23 cellular contexts compared by ENCODE assay signal in the genomic region with DNA sequence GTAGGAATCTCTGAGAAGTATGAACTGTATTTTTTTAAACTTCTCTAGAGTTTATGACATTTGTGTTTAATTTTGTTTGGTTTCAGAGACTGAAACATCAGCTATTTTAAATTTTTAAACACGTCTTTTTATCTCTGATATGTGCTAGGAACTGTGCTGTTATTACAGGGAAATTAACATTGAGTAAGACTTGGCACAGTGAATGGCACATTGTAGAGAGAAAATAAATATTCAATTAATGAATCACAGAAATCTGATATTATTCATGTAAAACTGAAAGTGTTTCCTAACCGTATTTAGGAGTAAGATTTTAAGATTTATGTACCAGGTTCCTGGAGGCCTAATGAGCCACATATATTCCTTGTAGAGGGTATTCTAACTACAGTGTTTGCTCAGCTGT.
DNase-seq lines count a peak whose midpoint lies in the region; ATAC-seq, FAIRE-seq and TF ChIP-seq lines count a peak whose summit lies in the region.
"Had no signal": no experiment of that assay in that cellular context is flagged by ENCODE, and none has a peak within 500 bp of the region (broad histone marks: within the 10 kb centered on the region; RNA-seq: fewer than 3 reads in every experiment).

No MANE protein-coding gene starts in this region.

- H3K36me3 ChIP-seq in GM12878 (ENCODE audit: control insufficient read depth in 2 of 2, insufficient read depth in 2 of 2, low read length in 1 of 2) = no peaks in the 10 kb centered on the region
- H3K36me3 ChIP-seq in right lobe of liver = no peaks in the 10 kb centered on the region
- no peaks in the 10 kb centered on the region for H3K36me3 ChIP-seq in smooth muscle cell (ENCODE audit: low read depth)
- H3K36me3 ChIP-seq: adrenal gland had no signal

- intact Hi-C loops in GM12878 (cut with micrococcal nuclease; ENCODE audit: unreplicated experiment) = loop anchor here (10.0 kb wide), 1 partner anchor 160 kb away; no protein-coding TSS in a partner anchor
- intact Hi-C loops in right lobe of liver (cut with DNase I) = no loop called here

- H2AFZ ChIP-seq in GM12878 (ENCODE audit: control insufficient read depth, low read depth, low read length) (no peak overlapping the region), smooth muscle cell (ENCODE audit: low read depth) (peak overlapping the region; percentile 63)

- WGBS in GM12878 (ENCODE audit: insufficient coverage, insufficient replicate concordance, low lambda C conversion rate, missing lambda C conversion rate) = 55% methylated on average over 2 of the region's 2 CpGs
- WGBS in right lobe of liver (ENCODE audit: insufficient coverage, low coverage, low lambda C conversion rate, missing lambda C conversion rate) = 29% methylated on average over 2 of the region's 2 CpGs
- WGBS in smooth muscle cell (ENCODE audit: low lambda C conversion rate) = 58% methylated on average over 2 of the region's 2 CpGs

- RAD21 ChIA-PET in GM12878 (lab: Charles Lee; ENCODE audit: unreplicated experiment) = interaction anchor here (0.8 to 1.8 kb wide), 11 partner anchors 66 to 322 kb away, joined by 3 to 8 read pairs (median 3); no protein-coding TSS in a partner anchor

- in situ Hi-C loops in GM12878 (cut with MboI) = no loop called here

- H3K4me3 Mint-ChIP-seq in activated T-cell treated with anti-CD3 and anti-CD28 coated beads, Interleukin-2, amount 50 U/mL, for 4 hours = no peak overlapping the region
- H3K4me3 Mint-ChIP-seq: activated CD4-positive, alpha-beta memory T cell treated with anti-CD3 and anti-CD28 coated beads, Interleukin-2, amount 10 ng/mL, durations not matched to agents 7 days and 5 days; activated T-helper 1 cell treated with anti-CD3 and anti-CD28 coated beads, Interleukin-12 subunit alpha, Interleukin-12 subunit beta, Interleukin-2, Interleukin-4 antibody, amounts not matched to agents 30 ng/mL and 10 ng/mL and 1 ng/mL, durations not matched to agents 14 hours and 24 hours and 36 hours; naive B cell; stimulated activated memory B cell treated with anti-CD40 and anti-IgM and Interleukin-4, amounts not matched to agents 10 μg/mL and 1 μg/mL and 100 μg/mL, for 72 hours; T-helper 1 cell treated with Interleukin-12 subunit alpha and Interleukin-12 subunit beta and Interleukin-4 antibody, amounts not matched to agents 30 μg/mL and 1 μg/mL, for 36 hours had no signal

- H3K9me3 Mint-ChIP-seq in activated T-cell treated with anti-CD3 and anti-CD28 coated beads, Interleukin-2, amount 50 U/mL, for 4 hours = no peaks in the 10 kb centered on the region
- H3K9me3 Mint-ChIP-seq: WTC11 had no signal

- peaks cover 8% of the 10 kb centered on the region for H3K4me1 ChIP-seq in GM12878 (ENCODE audit: control insufficient read depth, insufficient read depth, low read length)
- H3K4me1 ChIP-seq in right lobe of liver = peaks cover 0 to 14% (median 5%) of the 10 kb centered on the region in 4 donors
- peaks cover 31% of the 10 kb centered on the region for H3K4me1 ChIP-seq in smooth muscle cell (ENCODE audit: low read depth)

- peak; percentile 12 for DNase-seq in NCI-H2196 (lab: John Stamatoyannopoulos, UW; ENCODE audit: unreplicated experiment)
- DNase-seq in NCI-H2196 treated with DMSO at 0.1 percent for 48 hours (lab: John Stamatoyannopoulos, UW; ENCODE audit: unreplicated experiment) = no peak
- no peak for DNase-seq in GM12878 (ENCODE audit: low read depth, low spot score)
- DNase-seq in right lobe of liver = no peak
- DNase-seq in smooth muscle cell (lab: John Stamatoyannopoulos, UW; ENCODE audit: unreplicated experiment) = no peak
- DNase-seq in stimulated activated CD4-positive, alpha-beta T cell treated with anti-CD3 and anti-CD28 coated beads, Interleukin-4, amount 100 ng/mL, for 24 hours = no peak
- DNase-seq in COLO668 (lab: John Stamatoyannopoulos, UW; ENCODE audit: unreplicated experiment) = no peak
- DNase-seq in activated T-cell treated with anti-CD3 and anti-CD28 coated beads, Interleukin-2, amount 50 U/mL, for 4 hours = no peak
- DNase-seq: activated CD4-positive, alpha-beta memory T cell treated with anti-CD3 and anti-CD28 coated beads, Interleukin-2, amount 10 ng/mL, durations not matched to agents 7 days and 5 days; adrenal gland; central memory CD4-positive, alpha-beta T cell; effector CD4-positive, alpha-beta T cell; KG1; left colon; naive B cell; trophoblast cell had no signal

- no peak for TF ChIP-seq CTCF in GM12878 (IDR thresholded peaks at IDR 0.05 in 2 of 3, conservative IDR thresholded peaks at IDR 0.05 in 1 of 3; ENCODE audit: control insufficient read depth in 2 of 3, extremely low read depth in 1 of 3, insufficient read depth in 1 of 3, low read depth in 3 of 3, low read length in 3 of 3)
- TF ChIP-seq CTCF in right lobe of liver (IDR thresholded peaks at IDR 0.05) = no peak
- no peak for TF ChIP-seq CTCF in smooth muscle cell (IDR thresholded peaks at IDR 0.05; ENCODE audit: borderline replicate concordance, insufficient read depth, poor library complexity, severe bottlenecking)

- no peaks in the 10 kb centered on the region for H3K79me2 ChIP-seq in GM12878 (ENCODE audit: control insufficient read depth, insufficient read depth, low read length)
- H3K79me2 ChIP-seq in smooth muscle cell (ENCODE audit: low read depth) = no peaks in the 10 kb centered on the region

- TF ChIP-seq POLR2A in GM12878 (IDR thresholded peaks at IDR 0.05; ENCODE audit: low read depth, low read length) (no peak), right lobe of liver (IDR thresholded peaks at IDR 0.05) (no peak)

- CTCF ChIA-PET in GM12878 (lab: Yijun Ruan, JAX) = interaction anchor here (0.7 to 1.7 kb wide), 5 partner anchors 9 to 219 kb away, joined by 3 to 5 read pairs (median 5); no protein-coding TSS in a partner anchor

- no peak for TF ChIP-seq RAD21 in GM12878 (IDR thresholded peaks at IDR 0.05; ENCODE audit: insufficient read depth, low read depth, low read length)

- H3K4me3 ChIP-seq in GM12878 (no peak overlapping the region), right lobe of liver (no peak overlapping the region), smooth muscle cell (no peak overlapping the region)
- H3K4me3 ChIP-seq: adrenal gland had no signal

- H3K9ac ChIP-seq in GM12878 (ENCODE audit: control insufficient read depth, insufficient read depth, low read length) (no peak overlapping the region), smooth muscle cell (ENCODE audit: low read depth) (no peak overlapping the region)

- H3K36me3 Mint-ChIP-seq in activated T-cell treated with anti-CD3 and anti-CD28 coated beads, Interleukin-2, amount 50 U/mL, for 4 hours (ENCODE audit: insufficient read depth) = peaks cover 2% of the 10 kb centered on the region
- H3K36me3 Mint-ChIP-seq: stimulated activated memory B cell treated with anti-CD40 and anti-IgM and Interleukin-4, amounts not matched to agents 10 μg/mL and 1 μg/mL and 100 μg/mL, for 72 hours; WTC11 had no signal

- H3K4me1 Mint-ChIP-seq in activated T-cell treated with anti-CD3 and anti-CD28 coated beads, Interleukin-2, amount 50 U/mL, for 4 hours (ENCODE audit: low read depth) = peaks cover 25% of the 10 kb centered on the region

- TF ChIP-seq EP300 in GM12878 (IDR thresholded peaks at IDR 0.05; ENCODE audit: borderline replicate concordance in 1 of 2, control insufficient read depth in 1 of 2, low read depth in 2 of 2, low read length in 2 of 2) = no peak

- no peak for FAIRE-seq in GM12878 (lab: Jason Lieb, UNC)
- FAIRE-seq: H54 had no signal

- no TSS peak for BruUV-seq in GM12878 (replicated peaks; lab: Mats Ljungman, UMichigan)

- POLR2A ChIA-PET in GM12878 (lab: Charles Lee) = interaction anchor here (0.6 kb wide), 1 partner anchor 76 kb away, joined by 5 read pairs; no protein-coding TSS in a partner anchor

- no peaks in the 10 kb centered on the region for H3K27me3 Mint-ChIP-seq in activated T-cell treated with anti-CD3 and anti-CD28 coated beads, Interleukin-2, amount 50 U/mL, for 4 hours (ENCODE audit: low read depth)
- H3K27me3 Mint-ChIP-seq: activated CD4-positive, alpha-beta memory T cell treated with anti-CD3 and anti-CD28 coated beads, Interleukin-2, amount 10 ng/mL, durations not matched to agents 7 days and 5 days; progenitor cell of endocrine pancreas; stimulated activated memory B cell treated with anti-CD40 and anti-IgM and Interleukin-4, amounts not matched to agents 10 μg/mL and 1 μg/mL and 100 μg/mL, for 72 hours had no signal

- H3K27me3 ChIP-seq in GM12878 (replicated peaks in 1 of 2; ENCODE audit: control insufficient read depth in 2 of 2, insufficient read depth in 2 of 2, low read length in 1 of 2) = no peaks in the 10 kb centered on the region
- no peaks in the 10 kb centered on the region for H3K27me3 ChIP-seq in right lobe of liver
- no peaks in the 10 kb centered on the region for H3K27me3 ChIP-seq in smooth muscle cell (ENCODE audit: low read depth)
- H3K27me3 ChIP-seq: adrenal gland had no signal

- SMC1A ChIA-PET in GM12878 (lab: Charles Lee; ENCODE audit: uncharacterized antibody, unreplicated experiment) = interaction anchor here (0.6 to 2.4 kb wide), 11 partner anchors 9 to 893 kb away, joined by 3 to 10 read pairs (median 4); no protein-coding TSS in a partner anchor

- peak; percentile 50 for ATAC-seq in GM12878
- ATAC-seq in right lobe of liver = peak in 1 of 4 donors; percentile 3
- no peak for ATAC-seq in activated T-cell treated with anti-CD3 and anti-CD28 coated beads, Interleukin-2, amount 50 U/mL, for 4 hours
- ATAC-seq: left colon; stimulated activated memory B cell treated with anti-CD40 and anti-IgM and Interleukin-4, amounts not matched to agents 10 μg/mL and 1 μg/mL and 100 μg/mL, for 72 hours had no signal

- H3K27ac ChIP-seq in GM12878 (ENCODE audit: control insufficient read depth, insufficient read depth) (no peak overlapping the region), right lobe of liver (peak overlapping the region; percentile 37 to 66 (median 51)), smooth muscle cell (ENCODE audit: low read depth) (no peak overlapping the region)
- H3K27ac ChIP-seq: HL-60 had no signal

- H3K9me3 ChIP-seq in GM12878 (replicated peaks; ENCODE audit: control insufficient read depth, insufficient read depth, low read length) (peaks cover 2% of the 10 kb centered on the region; the same call in 1 of the 3 replicates), right lobe of liver (no peaks in the 10 kb centered on the region), smooth muscle cell (replicated peaks; ENCODE audit: low read depth) (no peaks in the 10 kb centered on the region)
- H3K9me3 ChIP-seq: adrenal gland had no signal

- no peak overlapping the region for H3K4me2 ChIP-seq in GM12878 (ENCODE audit: control insufficient read depth, insufficient read depth)
- peak overlapping the region; percentile 46 for H3K4me2 ChIP-seq in smooth muscle cell

- H3F3A ChIP-seq in smooth muscle cell (ENCODE audit: low read depth) = no peaks in the 10 kb centered on the region

- H4K20me1 ChIP-seq in GM12878 (ENCODE audit: control insufficient read depth, insufficient read depth) (no peaks in the 10 kb centered on the region), smooth muscle cell (ENCODE audit: low read depth) (no peaks in the 10 kb centered on the region)

TF ChIP-seq in GM12878, 131 proteins besides CTCF, POLR2A, EP300 and RAD21 (continues in another document):
- no peak for TF ChIP-seq ZNF274 (IDR thresholded peaks at IDR 0.05; ENCODE audit: insufficient read depth, insufficient read length)
- no peak for TF ChIP-seq POLR2AphosphoS5 (IDR thresholded peaks at IDR 0.05; ENCODE audit: low read length)
- no peak for TF ChIP-seq RBBP5 (conservative IDR thresholded peaks at IDR 0.05)
- no peak for TF ChIP-seq CHD1 (IDR thresholded peaks at IDR 0.05; ENCODE audit: low read depth, low read length)

Comparison
In these comparisons a context has a peak if more than half of its experiments do, and no peak if none do; other contexts are left out.
1. H3K27ac ChIP-seq: peak in right lobe of liver (3 of 3); none in GM12878 (single experiment) and smooth muscle cell (single experiment).